7 cellular contexts compared by ENCODE assay signal in the genomic region with DNA sequence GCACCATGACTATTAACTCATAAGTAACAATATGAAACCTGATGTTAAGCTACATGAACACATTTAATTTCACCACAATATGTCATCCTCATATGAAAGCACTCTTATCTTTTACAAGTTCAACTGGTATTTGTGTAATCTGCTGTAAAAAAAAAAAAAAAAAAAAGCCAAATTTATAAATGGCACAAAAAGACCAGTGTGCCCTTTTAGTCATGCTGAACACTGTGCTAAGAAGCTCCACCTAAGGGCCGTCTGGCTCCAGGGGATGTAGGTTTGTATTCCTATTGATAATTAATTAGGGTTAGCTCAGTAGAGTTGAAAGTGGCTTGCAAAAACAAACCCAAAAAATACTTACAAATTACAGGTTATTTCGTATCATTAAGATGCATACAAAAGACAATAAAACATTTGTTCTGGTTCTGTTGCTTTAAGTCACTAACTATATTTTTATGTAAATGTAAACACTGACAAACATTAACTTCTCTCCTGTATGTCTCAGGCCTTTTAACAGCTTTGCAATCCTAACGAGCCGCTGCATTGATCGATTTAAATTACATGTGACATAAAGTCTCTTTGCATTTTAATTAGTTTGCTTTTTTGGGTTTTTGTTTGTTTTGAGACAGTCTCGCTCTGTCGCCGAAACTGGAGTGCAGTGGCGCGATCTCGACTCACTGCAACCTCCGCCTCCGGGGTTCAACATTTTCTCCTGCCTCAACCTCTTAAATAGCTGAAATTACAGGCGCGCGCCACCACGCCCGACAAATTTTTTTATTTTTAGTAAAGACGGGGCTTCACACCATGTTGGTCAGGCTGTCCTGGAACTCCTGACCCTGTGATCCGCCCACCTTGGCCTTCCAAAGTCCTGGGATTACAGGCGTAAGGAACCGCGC.
A peak's percentile ranks its signal among the peaks of the same experiment; 100 is the strongest.
DNase-seq lines count a peak whose midpoint lies in the region; ATAC-seq and TF ChIP-seq lines count a peak whose summit lies in the region.

No MANE protein-coding gene starts in this region.

- peaks cover 0 to 96% (median 31%) of the 10 kb centered on the region in 3 donors for H3K27me3 ChIP-seq in psoas muscle (ENCODE audit: insufficient read depth in 3 of 3, low read length in 2 of 3)

- no peaks in the 10 kb centered on the region for H3K9me3 ChIP-seq in psoas muscle

- WGBS in psoas muscle, 3 donors: 18 to 19% (median 19%) methylated on average over 23 of the region's 23 CpGs

- intact Hi-C loops in activated CD8-positive, alpha-beta T cell treated with anti-CD3 and anti-CD28 coated beads for 36 hours (cut with micrococcal nuclease): loop anchor here (2.0 to 10.0 kb wide), 6 partner anchors 34 to 935 kb away; a partner anchor contains a TSS
- intact Hi-C loops in psoas muscle (cut with DNase I): loop anchor here in 1 of 2 donors (5.0 kb wide), 2 partner anchors 34 to 74 kb away; a partner anchor contains a TSS

- ATAC-seq in activated CD8-positive, alpha-beta T cell treated with anti-CD3 and anti-CD28 coated beads for 36 hours: no peak
- no peak for ATAC-seq in psoas muscle
- no peak for ATAC-seq in HG03108 (IDR thresholded peaks at IDR 0.05; ENCODE audit: unreplicated experiment)

- peak overlapping the region; percentile 96 for H3K4me3 Mint-ChIP-seq in activated CD8-positive, alpha-beta T cell treated with anti-CD3 and anti-CD28 coated beads for 36 hours

- H3K4me3 ChIP-seq in GM12875 (ENCODE audit: low read depth, low read length) (peak overlapping the region; percentile 69), NB4 (ENCODE audit: low read depth, low read length) (peak overlapping the region; percentile 71), fibroblast of pulmonary artery (replicated peaks; ENCODE audit: low read depth, low read length) (peak overlapping the region; percentile 85), psoas muscle (peak overlapping the region; percentile 67)

- DNase-seq in NB4 (ENCODE audit: low read depth) (peak; percentile 80), fibroblast of pulmonary artery (ENCODE audit: low read depth) (peak; percentile 27), psoas muscle (no peak), GM19238 (ENCODE audit: insufficient read length, low spot score) (no peak)
- DNase-seq in activated CD8-positive, alpha-beta T cell treated with anti-CD3 and anti-CD28 coated beads for 36 hours: peak; percentile 75

- no peaks in the 10 kb centered on the region for H3K36me3 ChIP-seq in psoas muscle (ENCODE audit: insufficient read depth in 1 of 2, low read depth in 1 of 2)

- TF ChIP-seq POLR2A in NB4 (IDR thresholded peaks at IDR 0.05; ENCODE audit: extremely low read depth, insufficient read length): no peak

- peaks cover 8% of the 10 kb centered on the region for H3K4me1 ChIP-seq in psoas muscle

- no peak for TF ChIP-seq CTCF in GM12875 (IDR thresholded peaks at IDR 0.05; ENCODE audit: borderline replicate concordance, insufficient read depth, low read depth, low read length)
- no peak for TF ChIP-seq CTCF in NB4 (IDR thresholded peaks at IDR 0.05; ENCODE audit: low read depth, low read length)
- TF ChIP-seq CTCF in activated CD8-positive, alpha-beta T cell treated with anti-CD3 and anti-CD28 coated beads for 36 hours (IDR thresholded peaks at IDR 0.05): no peak
- no peak for TF ChIP-seq CTCF in fibroblast of pulmonary artery (IDR thresholded peaks at IDR 0.05; ENCODE audit: low read length, missing control alignments)
- TF ChIP-seq CTCF in psoas muscle (IDR thresholded peaks at IDR 0.05): no peak

- H3K4me1 Mint-ChIP-seq in activated CD8-positive, alpha-beta T cell treated with anti-CD3 and anti-CD28 coated beads for 36 hours (ENCODE audit: low read depth): peaks cover 24% of the 10 kb centered on the region

- H3K27ac Mint-ChIP-seq in activated CD8-positive, alpha-beta T cell treated with anti-CD3 and anti-CD28 coated beads for 36 hours: peak overlapping the region; percentile 96

- POLR2A ChIA-PET in activated CD8-positive, alpha-beta T cell treated with anti-CD3 and anti-CD28 coated beads for 36 hours (lab: Charles Lee): interaction anchor here (0.6 to 20.3 kb wide), 36 partner anchors 12 to 1695 kb away, joined by 3 to 883 read pairs (median 12); a partner anchor contains a TSS

- peak overlapping the region; percentile 80 for H3K27ac ChIP-seq in psoas muscle

- H3K27me3 Mint-ChIP-seq in activated CD8-positive, alpha-beta T cell treated with anti-CD3 and anti-CD28 coated beads for 36 hours: no peaks in the 10 kb centered on the region

- peaks cover 21% of the 10 kb centered on the region for H3K36me3 Mint-ChIP-seq in activated CD8-positive, alpha-beta T cell treated with anti-CD3 and anti-CD28 coated beads for 36 hours (ENCODE audit: low read depth)

- no peaks in the 10 kb centered on the region for H3K9me3 Mint-ChIP-seq in activated CD8-positive, alpha-beta T cell treated with anti-CD3 and anti-CD28 coated beads for 36 hours

- CTCF ChIA-PET in activated CD8-positive, alpha-beta T cell treated with anti-CD3 and anti-CD28 coated beads for 36 hours (lab: Charles Lee): interaction anchor here (1.2 to 4.0 kb wide), 9 partner anchors 9 to 74 kb away, joined by 4 to 24 read pairs (median 4); a partner anchor contains a TSS

Comparison
In these comparisons a context has a peak if more than half of its experiments do, and no peak if none do; other contexts are left out.
1. DNase-seq: peak in NB4 (single experiment), activated CD8-positive, alpha-beta T cell treated with anti-CD3 and anti-CD28 coated beads for 36 hours (single experiment) and fibroblast of pulmonary artery (single experiment); none in psoas muscle (0 of 2) and GM19238 (single experiment).
2. Peak in every context shown above with its lines, with median percentiles within 50 percentile points of each other: H3K4me3 ChIP-seq.